In the genomic region with DNA sequence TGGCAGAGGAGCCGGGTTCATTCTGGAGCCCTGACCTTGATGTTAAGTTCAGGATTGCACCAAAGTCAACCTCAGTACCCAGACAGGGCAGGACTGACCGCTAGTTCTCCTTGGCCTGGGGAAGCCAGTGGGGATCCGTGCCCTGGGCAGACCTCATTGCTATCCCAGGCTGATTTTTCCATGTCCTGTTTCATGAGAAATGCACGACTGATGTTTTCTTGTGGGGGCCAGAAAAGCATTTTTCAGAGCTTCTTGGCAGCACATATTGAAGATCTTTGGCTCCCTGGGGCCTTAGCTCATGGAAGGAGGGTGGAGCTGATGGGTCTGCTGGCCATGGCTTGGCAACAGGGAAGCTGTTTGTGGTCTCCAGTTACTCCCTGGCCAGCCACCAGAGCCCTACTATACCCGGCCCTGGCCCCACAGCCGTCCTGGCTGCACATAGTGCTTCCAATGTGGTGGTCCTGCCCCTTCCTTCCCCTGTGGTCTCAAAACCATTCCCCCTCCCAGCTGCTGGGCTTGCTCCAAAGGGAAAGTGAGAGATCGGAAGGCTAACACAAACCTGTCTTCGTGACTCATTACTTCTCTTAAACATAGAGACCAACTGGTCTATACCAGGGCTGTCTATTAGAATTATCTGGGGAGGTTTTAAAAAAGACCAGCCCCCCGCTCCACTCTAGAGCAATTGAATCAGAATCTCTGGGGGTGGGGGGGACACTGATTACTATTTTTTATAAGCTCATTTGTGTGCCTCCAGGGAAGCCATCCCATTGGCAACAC, we compare ENCODE assay signal across 12 cellular contexts. TPM values are rescaled to one million over a fixed set of nuclear protein-coding genes. Genes with fewer than 3 reads are reported as not detected.
DNase-seq lines count a peak whose midpoint lies in the region; ATAC-seq and TF ChIP-seq lines count a peak whose summit lies in the region.
"Had no signal": no experiment of that assay in that cellular context is flagged by ENCODE, and none has a peak within 500 bp of the region (broad histone marks: within the 10 kb centered on the region; RNA-seq: fewer than 3 reads in every experiment).

No MANE protein-coding gene starts in this region.

- peaks cover 17% of the 10 kb centered on the region for H3K27me3 Mint-ChIP-seq in activated T-cell treated with anti-CD3 and anti-CD28 coated beads, Interleukin-2, amount 50 U/mL, for 72 hours (ENCODE audit: low read depth)

- no peak overlapping the region for H3K27ac Mint-ChIP-seq in activated T-cell treated with anti-CD3 and anti-CD28 coated beads, Interleukin-2, amount 50 U/mL, for 72 hours

- H3K4me3 Mint-ChIP-seq in activated T-cell treated with anti-CD3 and anti-CD28 coated beads, Interleukin-2, amount 50 U/mL, for 72 hours, result no peak overlapping the region

- DNase-seq in RPMI7951 (ENCODE audit: low read depth) (peak; percentile 76), mucosa of descending colon (peak in 2 of 3 donors; percentile 10 to 65), thyroid gland (peak; percentile 8), H7 (no peak), occipital lobe (lab: John Stamatoyannopoulos, UW) (no peak)
- DNase-seq in activated T-cell treated with anti-CD3 and anti-CD28 coated beads, Interleukin-2, amount 50 U/mL, for 72 hours, result no peak
- DNase-seq in stimulated activated CD4-positive, alpha-beta T cell treated with anti-CD3 and anti-CD28 coated beads, Interleukin-4, amount 100 ng/mL, for 4 hours, result no peak
- DNase-seq: activated T-cell treated with anti-CD3 and anti-CD28 coated beads, Interleukin-2, amount 50 U/mL, for 1 hour; DMS79 treated with DMSO at 0.1 percent for 48 hours; effector CD8-positive, alpha-beta T cell; NCI-H1417 treated with DMSO at 0.1 percent for 48 hours had no signal

- H3K27ac ChIP-seq in esophagus (ENCODE audit: low read depth in 2 of 2, low read length in 1 of 2) (peak overlapping the region; percentile 19 to 60), thyroid gland (peak overlapping the region; percentile 31 to 64 (median 52))

- H3K27me3 ChIP-seq in esophagus (ENCODE audit: control insufficient read depth in 1 of 2, insufficient read depth in 2 of 2, low read length in 2 of 2) (no peaks in the 10 kb centered on the region), thyroid gland (no peaks in the 10 kb centered on the region), H7 (ENCODE audit: control insufficient read depth, insufficient read depth, low read length) (no peaks in the 10 kb centered on the region; the same call in none of the 2 replicates)

- H3K36me3 Mint-ChIP-seq in activated T-cell treated with anti-CD3 and anti-CD28 coated beads, Interleukin-2, amount 50 U/mL, for 72 hours (ENCODE audit: insufficient read depth in 2 of 2), result no peaks in the 10 kb centered on the region

- H3K36me3 ChIP-seq in esophagus (ENCODE audit: control insufficient read depth in 2 of 2, insufficient read depth in 2 of 2, low read length in 1 of 2) (no peaks in the 10 kb centered on the region), mucosa of descending colon (ENCODE audit: low read depth) (no peaks in the 10 kb centered on the region), thyroid gland (no peaks in the 10 kb centered on the region), H7 (replicated peaks; ENCODE audit: control insufficient read depth, insufficient read depth, low read length) (no peaks in the 10 kb centered on the region)

- intact Hi-C loops in mucosa of descending colon (cut with DNase I, micrococcal nuclease) (loop anchor here (5.0 to 10.0 kb wide), 2 partner anchors 113 to 210 kb away; no protein-coding TSS in a partner anchor), thyroid gland (cut with DNase I) (loop anchor here (5.0 to 10.0 kb wide), 4 partner anchors 58 to 530 kb away; partner anchors contain the start of gene EEF1AKMT1)

- H3K4me1 ChIP-seq in esophagus (ENCODE audit: control insufficient read depth in 2 of 2, insufficient read depth in 2 of 2, low read length in 1 of 2), result peaks cover 0 to 2% of the 10 kb centered on the region in 2 donors
- H3K4me1 ChIP-seq in mucosa of descending colon (ENCODE audit: low read depth), result no peaks in the 10 kb centered on the region
- H3K4me1 ChIP-seq in thyroid gland, result peaks cover 0 to 11% of the 10 kb centered on the region in 2 donors

- H3K9me3 Mint-ChIP-seq in activated T-cell treated with anti-CD3 and anti-CD28 coated beads, Interleukin-2, amount 50 U/mL, for 72 hours, result no peaks in the 10 kb centered on the region

- TF ChIP-seq CTCF in mucosa of descending colon (IDR thresholded peaks at IDR 0.05) (no peak), thyroid gland (IDR thresholded peaks at IDR 0.05) (no peak)

- peak; percentile 18 for ATAC-seq in mucosa of descending colon
- no peak for ATAC-seq in activated T-cell treated with anti-CD3 and anti-CD28 coated beads, Interleukin-2, amount 50 U/mL, for 72 hours (replicated peaks in 1 of 2)

- H3K9me3 ChIP-seq in esophagus (ENCODE audit: control insufficient read depth in 2 of 2, insufficient read depth in 1 of 2, low read depth in 1 of 2, low read length in 1 of 2), result peaks cover 0 to 6% of the 10 kb centered on the region in 2 donors
- no peaks in the 10 kb centered on the region for H3K9me3 ChIP-seq in mucosa of descending colon
- H3K9me3 ChIP-seq in thyroid gland, result no peaks in the 10 kb centered on the region

- WGBS in esophagus, 2 donors, result 54 to 69% methylated on average over 9 of the region's 9 CpGs
- 71 to 74% methylated on average over 9 of the region's 9 CpGs for WGBS in thyroid gland, 2 donors

- H3K4me3 ChIP-seq in esophagus (ENCODE audit: low read depth in 1 of 2, low read length in 2 of 2), result no peak overlapping the region
- no peak overlapping the region for H3K4me3 ChIP-seq in mucosa of descending colon
- H3K4me3 ChIP-seq in thyroid gland (replicated peaks in 1 of 3), result no peak overlapping the region
- no peak overlapping the region for H3K4me3 ChIP-seq in H7 (ENCODE audit: insufficient read depth, low read depth, low read length)

- no peak for TF ChIP-seq POLR2A in thyroid gland (IDR thresholded peaks at IDR 0.05)

- peaks cover 15% of the 10 kb centered on the region for H3K4me1 Mint-ChIP-seq in activated T-cell treated with anti-CD3 and anti-CD28 coated beads, Interleukin-2, amount 50 U/mL, for 72 hours (ENCODE audit: low read depth)

RNA-seq across cellular contexts. Expression of gene IL17D, which starts 11.3 kb away (rescaled TPM):
- 0.10 and 0.12 TPM in 2 replicates for total RNA-seq in RPMI7951 (2014; rRNA removed; shearing (Covaris generic))
- under 1 TPM; 0.35 to 0.61 TPM for polyA plus RNA-seq in esophagus
- total RNA-seq in mucosa of descending colon (1 to 10 TPM in 1 of 3 donors, under 1 TPM in 2; 0.41 to 1.5 (median 0.41) TPM), thyroid gland (1 to 10 TPM; 2.7 to 6.5 (median 4.8) TPM), occipital lobe (7.6 TPM)
- total RNA-seq in activated T-cell treated with anti-CD3 and anti-CD28 coated beads, Interleukin-2, amount 50 U/mL, for 72 hours, result under 1 TPM; 0.30 to 0.77 TPM
- total RNA-seq in H7 (2014; rRNA removed; shearing (Covaris generic)), result 0.15 TPM in 1 of 2 replicates, not detected in the other

RNA-seq across cellular contexts. Expression of gene EEF1AKMT1, which starts 59.0 kb away (rescaled TPM):
- 8.4 and 9.9 TPM in 2 replicates for total RNA-seq in RPMI7951 (2014; rRNA removed; shearing (Covaris generic))
- 1 to 10 TPM; 4.3 to 5.3 TPM for polyA plus RNA-seq in esophagus
- 10 to 100 TPM in 1 of 3 donors, 1 to 10 TPM in 2; 4.9 to 11.6 (median 5.1) TPM for total RNA-seq in mucosa of descending colon
- 10 to 100 TPM in 2 of 4 donors, 1 to 10 TPM in 2; 7.5 to 15.2 (median 10.3) TPM for total RNA-seq in thyroid gland
- 10 to 100 TPM in 1 of 2 donors, 1 to 10 TPM in 1; 8.8 to 10.3 TPM for total RNA-seq in activated T-cell treated with anti-CD3 and anti-CD28 coated beads, Interleukin-2, amount 50 U/mL, for 72 hours
- 0.96 and 2.6 TPM in 2 replicates for total RNA-seq in H7 (2014; rRNA removed; shearing (Covaris generic))
- 21.2 TPM for total RNA-seq in occipital lobe

Comparison
In these comparisons a context has a peak if more than half of its experiments do, and no peak if none do; other contexts are left out.
1. DNase-seq: peak in RPMI7951 (single experiment), mucosa of descending colon (2 of 3) and thyroid gland (2 of 2); none in activated T-cell treated with anti-CD3 and anti-CD28 coated beads, Interleukin-2, amount 50 U/mL, for 72 hours (0 of 2), stimulated activated CD4-positive, alpha-beta T cell treated with anti-CD3 and anti-CD28 coated beads, Interleukin-4, amount 100 ng/mL, for 4 hours (0 of 2), H7 (single experiment) and occipital lobe (single experiment).